In the genomic region with DNA sequence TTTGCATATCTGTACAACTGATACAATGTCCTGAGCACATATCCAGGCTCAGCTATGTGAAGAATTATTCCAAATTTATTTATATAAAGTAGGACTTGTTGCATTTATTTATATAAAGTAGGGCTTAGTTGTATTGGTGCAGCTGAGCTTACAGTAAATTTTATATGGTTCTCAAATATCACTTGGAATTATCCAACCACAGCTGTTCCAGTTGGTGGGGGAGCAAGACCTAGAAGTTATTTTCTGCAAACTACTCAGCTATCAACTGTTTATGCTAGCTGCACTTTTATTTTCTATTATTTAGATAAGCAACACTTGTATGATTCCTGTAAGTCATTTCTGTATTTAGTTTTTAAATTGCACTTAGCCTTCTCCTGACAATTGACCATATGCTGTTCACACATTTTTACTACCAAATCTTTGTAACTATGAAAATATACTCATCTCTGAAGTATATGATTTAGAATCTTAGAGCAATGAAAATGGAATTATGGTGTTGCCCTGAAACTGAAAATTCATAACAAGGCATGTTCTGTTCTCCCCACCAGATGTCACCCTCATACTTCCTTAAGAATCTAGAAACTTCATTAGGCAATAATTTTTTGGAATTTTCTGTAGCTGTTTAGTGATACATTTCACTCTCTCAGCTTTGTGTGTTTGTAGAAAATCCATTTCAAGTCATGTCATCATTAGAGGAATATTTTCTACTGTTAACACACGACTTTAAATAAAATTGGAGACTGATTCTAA, we compare ENCODE assay signal across 11 cellular contexts.
A peak's percentile ranks its signal among the peaks of the same experiment; 100 is the strongest.
DNase-seq lines count a peak whose midpoint lies in the region; ATAC-seq and TF ChIP-seq lines count a peak whose summit lies in the region.
"Had no signal": no experiment of that assay in that cellular context is flagged by ENCODE, and none has a peak within 500 bp of the region (broad histone marks: within the 10 kb centered on the region; RNA-seq: fewer than 3 reads in every experiment).

No MANE protein-coding gene starts in this region.

- ATAC-seq in HG03342 (IDR thresholded peaks at IDR 0.05; ENCODE audit: unreplicated experiment) (peak; percentile 47), RWPE2 (ENCODE audit: low read depth) (no peak), HG03139 (IDR thresholded peaks at IDR 0.05; ENCODE audit: unreplicated experiment) (no peak)
- ATAC-seq: stimulated activated effector memory CD8-positive, alpha-beta T cell treated with anti-CD3 and anti-CD28 coated beads, Interleukin-12 subunit alpha, Interleukin-12 subunit beta, amount 100 ng/mL, for 72 hours had no signal

- no peak overlapping the region for H3K27ac Mint-ChIP-seq in glutamatergic neuron (ENCODE audit: unreplicated experiment)
- H3K27ac Mint-ChIP-seq: stimulated activated effector memory CD8-positive, alpha-beta T cell treated with anti-CD3 and anti-CD28 coated beads, Interleukin-12 subunit alpha, Interleukin-12 subunit beta, amount 100 ng/mL, for 72 hours had no signal

- H3K9me3 Mint-ChIP-seq in glutamatergic neuron (ENCODE audit: unreplicated experiment), result no peaks in the 10 kb centered on the region

- no peaks in the 10 kb centered on the region for H3K4me1 ChIP-seq in RWPE2 (ENCODE audit: insufficient read depth, poor library complexity, severe bottlenecking)

- peaks cover 4% of the 10 kb centered on the region for H3K4me1 Mint-ChIP-seq in glutamatergic neuron (ENCODE audit: low read depth, unreplicated experiment)
- H3K4me1 Mint-ChIP-seq: stimulated activated effector memory CD8-positive, alpha-beta T cell treated with anti-CD3 and anti-CD28 coated beads, Interleukin-12 subunit alpha, Interleukin-12 subunit beta, amount 100 ng/mL, for 72 hours had no signal

- H3K27me3 Mint-ChIP-seq in glutamatergic neuron (ENCODE audit: unreplicated experiment), result peaks cover 1% of the 10 kb centered on the region

- H3K4me3 ChIP-seq in RWPE2 (ENCODE audit: severe bottlenecking), result no peak overlapping the region

- H3K36me3 ChIP-seq in RWPE2 (ENCODE audit: low read depth), result no peaks in the 10 kb centered on the region

- H3K36me3 Mint-ChIP-seq in glutamatergic neuron (ENCODE audit: unreplicated experiment), result no peaks in the 10 kb centered on the region
- H3K36me3 Mint-ChIP-seq: stimulated activated effector memory CD8-positive, alpha-beta T cell treated with anti-CD3 and anti-CD28 coated beads, Interleukin-12 subunit alpha, Interleukin-12 subunit beta, amount 100 ng/mL, for 72 hours had no signal

- DNase-seq in AG09319 (ENCODE audit: extremely low read depth, low read depth), result no peak
- no peak for DNase-seq in RWPE2 (ENCODE audit: low spot score)
- DNase-seq in glutamatergic neuron, result no peak
- DNase-seq in NCI-H2227 (lab: John Stamatoyannopoulos, UW; ENCODE audit: unreplicated experiment), result no peak
- no peak for DNase-seq in ecto neural progenitor cell (ENCODE audit: low spot score)
- DNase-seq in NOMO-1 treated with DMSO at 0.1 percent for 48 hours (lab: John Stamatoyannopoulos, UW; ENCODE audit: unreplicated experiment), result no peak
- DNase-seq: islet precursor cell had no signal

- no peak overlapping the region for H3K27ac ChIP-seq in RWPE2 (ENCODE audit: poor library complexity, severe bottlenecking)
- H3K27ac ChIP-seq: HL-60 had no signal

- no peak overlapping the region for H3K4me3 Mint-ChIP-seq in glutamatergic neuron (ENCODE audit: unreplicated experiment)
- H3K4me3 Mint-ChIP-seq: stimulated activated effector memory CD8-positive, alpha-beta T cell treated with anti-CD3 and anti-CD28 coated beads, Interleukin-12 subunit alpha, Interleukin-12 subunit beta, amount 100 ng/mL, for 72 hours had no signal

- peak; percentile 47 for TF ChIP-seq CTCF in AG09319 (IDR thresholded peaks at IDR 0.05; ENCODE audit: low read depth, low read length)
- TF ChIP-seq CTCF in RWPE2 (IDR thresholded peaks at IDR 0.05; ENCODE audit: poor library complexity, severe bottlenecking), result peak; percentile 73
- TF ChIP-seq CTCF in glutamatergic neuron (IDR thresholded peaks at IDR 0.05; ENCODE audit: partially characterized antibody, unreplicated experiment), result peak; percentile 31

- no peaks in the 10 kb centered on the region for H3K27me3 ChIP-seq in RWPE2 (ENCODE audit: insufficient read depth, poor library complexity, severe bottlenecking)

- no peaks in the 10 kb centered on the region for H3K9me3 ChIP-seq in RWPE2 (ENCODE audit: severe bottlenecking)
